28 cellular contexts compared by ENCODE assay signal in the genomic region with DNA sequence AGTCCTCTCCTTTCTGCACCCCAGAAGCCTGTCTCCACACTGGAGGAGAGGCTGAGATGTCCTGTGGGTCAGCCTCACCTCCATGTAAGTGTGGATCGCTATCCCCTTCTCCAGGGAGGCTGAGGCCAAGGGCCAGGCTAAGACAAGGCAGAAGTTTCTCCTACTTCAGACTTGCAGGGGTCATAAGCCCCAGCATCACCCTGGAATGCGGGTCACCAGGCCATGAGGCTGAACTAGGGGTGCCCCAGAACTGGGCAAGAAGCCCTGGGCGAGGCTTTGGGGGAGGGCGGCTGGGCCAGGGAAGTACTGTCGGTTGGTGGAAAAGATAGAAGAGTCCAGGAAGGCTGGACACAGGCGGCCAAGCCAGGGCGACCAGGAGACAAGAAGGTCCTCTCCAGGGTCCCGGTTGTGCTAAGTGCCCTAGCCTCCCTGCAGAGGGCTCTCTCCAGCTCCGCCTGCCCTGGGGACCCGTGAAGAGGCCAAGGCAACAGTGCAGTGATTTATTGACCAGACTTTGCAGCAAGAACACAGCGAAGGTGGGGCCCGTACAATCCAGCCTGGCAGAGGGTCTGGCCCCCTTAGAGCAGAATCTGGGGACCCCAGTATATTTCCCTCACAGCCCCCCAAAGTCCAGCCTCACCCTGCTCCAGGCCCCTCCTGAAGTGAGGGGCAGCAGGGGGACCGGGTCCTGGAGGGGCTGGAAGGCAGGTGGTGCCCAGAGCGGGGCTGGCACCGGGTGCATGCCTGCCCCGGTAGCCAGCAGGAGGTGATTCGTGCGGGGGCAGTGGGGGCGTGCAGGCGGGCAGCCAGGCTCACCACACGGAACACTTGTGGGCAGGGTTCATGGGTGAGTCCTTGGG. TPM values are rescaled to one million over a fixed set of nuclear protein-coding genes. Genes with fewer than 3 reads are reported as not detected.
DNase-seq lines count a peak whose midpoint lies in the region; ATAC-seq and TF ChIP-seq lines count a peak whose summit lies in the region.
"Had no signal": no experiment of that assay in that cellular context is flagged by ENCODE, and none has a peak within 500 bp of the region (broad histone marks: within the 10 kb centered on the region; RNA-seq: fewer than 3 reads in every experiment).

No MANE protein-coding gene starts in this region.

- peak overlapping the region; percentile 71 for H3K18ac ChIP-seq in neuronal stem cell (ENCODE audit: low read length)

- peak overlapping the region; percentile 78 for H2BK120ac ChIP-seq in neuronal stem cell (ENCODE audit: low read depth, low read length)

- no peak overlapping the region for H3K4ac ChIP-seq in neuronal stem cell (ENCODE audit: low read length)

- no peak overlapping the region for H3K4me2 ChIP-seq in neuronal stem cell (ENCODE audit: insufficient read depth, low read length, poor library complexity, severe bottlenecking)
- H3K4me2 ChIP-seq: BLaER1 treated with 17β-estradiol and CSF1 and Interleukin-3, amounts not matched to agents 10 nM and 100 nM; hepatocyte had no signal

- H2BK5ac ChIP-seq in neuronal stem cell (ENCODE audit: low read length), result peak overlapping the region; percentile 5

- H2BK15ac ChIP-seq in neuronal stem cell (ENCODE audit: low read length), result no peak overlapping the region

- no peak overlapping the region for H3K9ac ChIP-seq in neuronal stem cell (ENCODE audit: low read depth, low read length, poor library complexity)
- H3K9ac ChIP-seq: BLaER1 treated with 17β-estradiol and CSF1 and Interleukin-3, amounts not matched to agents 10 nM and 100 nM had no signal

- peak; percentile 43 for DNase-seq in activated CD8-positive, alpha-beta memory T cell treated with anti-CD3 and anti-CD28 coated beads, Interleukin-2, amount 50 U/mL, for 48 hours
- no peak for DNase-seq in activated CD8-positive, alpha-beta memory T cell treated with anti-CD3 and anti-CD28 coated beads, Interleukin-2, amount 10 ng/mL, durations not matched to agents 7 days and 5 days
- DNase-seq in CD8-positive, alpha-beta T cell, result no peak
- DNase-seq in RWPE2 (ENCODE audit: low spot score) (peak; percentile 49), neuronal stem cell (ENCODE audit: low spot score) (no peak), caudate nucleus (lab: John Stamatoyannopoulos, UW) (no peak)
- DNase-seq: ACHN; activated CD4-positive, alpha-beta T cell treated with anti-CD3 and anti-CD28 coated beads for 1 hour; activated naive CD8-positive, alpha-beta T cell treated with anti-CD3 and anti-CD28 coated beads, Interleukin-2, amount 50 U/mL, for 24 hours; effector CD4-positive, alpha-beta T cell; EL; erythroblast; foreskin fibroblast; IMR-90; NCI-H1436; NCI-H2171 treated with DMSO at 0.1 percent for 48 hours; NCI-H526 treated with DMSO at 0.1 percent for 48 hours; retina; SHP77; stimulated activated CD4-positive, alpha-beta T cell treated with anti-CD3 and anti-CD28 coated beads, Interleukin-12 subunit alpha, Interleukin-12 subunit beta, amount 100 ng/mL, for 4 hours had no signal

- no peak for ATAC-seq in activated CD8-positive, alpha-beta memory T cell treated with anti-CD3 and anti-CD28 coated beads, Interleukin-2, amount 10 ng/mL, durations not matched to agents 7 days and 5 days
- no peak for ATAC-seq in CD8-positive, alpha-beta T cell
- ATAC-seq in RWPE2 (ENCODE audit: low read depth) (no peak), GM19463 (IDR thresholded peaks at IDR 0.05; ENCODE audit: unreplicated experiment) (no peak), GM21526 (IDR thresholded peaks at IDR 0.05; ENCODE audit: low FRiP score, unreplicated experiment) (no peak)
- ATAC-seq: activated naive CD8-positive, alpha-beta T cell treated with anti-CD3 and anti-CD28 coated beads, Interleukin-2, amount 50 U/mL, for 24 hours had no signal

- CTCF ChIA-PET in activated CD8-positive, alpha-beta memory T cell treated with anti-CD3 and anti-CD28 coated beads, Interleukin-2, amount 10 ng/mL, durations not matched to agents 7 days and 5 days (lab: Charles Lee), result no interaction called here
- CTCF ChIA-PET in CD8-positive, alpha-beta T cell (lab: Charles Lee), result no interaction called here

- no peaks in the 10 kb centered on the region for H3K36me3 ChIP-seq in CD8-positive, alpha-beta T cell (ENCODE audit: insufficient read depth, low read length)
- H3K36me3 ChIP-seq in RWPE2 (ENCODE audit: low read depth) (no peaks in the 10 kb centered on the region), neuronal stem cell (replicated peaks in 1 of 2; ENCODE audit: control insufficient read depth in 2 of 2, insufficient read depth in 2 of 2, low read length in 2 of 2) (peaks cover 0 to 2% of the 10 kb centered on the region in 2 donors)
- H3K36me3 ChIP-seq: BLaER1 treated with 17β-estradiol and CSF1 and Interleukin-3, amounts not matched to agents 10 nM and 100 nM had no signal

- H3K27ac Mint-ChIP-seq in activated CD8-positive, alpha-beta memory T cell treated with anti-CD3 and anti-CD28 coated beads, Interleukin-2, amount 10 ng/mL, durations not matched to agents 7 days and 5 days, result no peak overlapping the region
- H3K27ac Mint-ChIP-seq in CD8-positive, alpha-beta T cell, result peak overlapping the region; percentile 32
- H3K27ac Mint-ChIP-seq: activated naive CD8-positive, alpha-beta T cell treated with anti-CD3 and anti-CD28 coated beads, Interleukin-2, amount 50 U/mL, for 24 hours; type B pancreatic cell had no signal

- no peaks in the 10 kb centered on the region for H3K27me3 ChIP-seq in CD8-positive, alpha-beta T cell (ENCODE audit: insufficient read depth, low read length)
- H3K27me3 ChIP-seq in RWPE2 (ENCODE audit: insufficient read depth, poor library complexity, severe bottlenecking) (peaks cover 10% of the 10 kb centered on the region), neuronal stem cell (ENCODE audit: control insufficient read depth in 3 of 3, insufficient read depth in 3 of 3, low read depth in 1 of 3, low read length in 3 of 3) (peaks cover 0 to 67% (median 9%) of the 10 kb centered on the region in 3 experiments)

- H3K4me3 ChIP-seq in CD8-positive, alpha-beta T cell (ENCODE audit: low read depth, low read length), result no peak overlapping the region
- H3K4me3 ChIP-seq in RWPE2 (ENCODE audit: severe bottlenecking) (no peak overlapping the region), neuronal stem cell (ENCODE audit: low read length in 2 of 2) (no peak overlapping the region)
- H3K4me3 ChIP-seq: BLaER1 treated with 17β-estradiol and CSF1 and Interleukin-3, amounts not matched to agents 10 nM and 100 nM; hepatocyte; lung had no signal

- POLR2A ChIA-PET in CD8-positive, alpha-beta T cell (lab: Charles Lee), result no interaction called here

- no peaks in the 10 kb centered on the region for H3K36me3 Mint-ChIP-seq in activated CD8-positive, alpha-beta memory T cell treated with anti-CD3 and anti-CD28 coated beads, Interleukin-2, amount 10 ng/mL, durations not matched to agents 7 days and 5 days
- H3K36me3 Mint-ChIP-seq in CD8-positive, alpha-beta T cell, result no peaks in the 10 kb centered on the region
- H3K36me3 Mint-ChIP-seq: type B pancreatic cell had no signal

- no peaks in the 10 kb centered on the region for H3K9me3 Mint-ChIP-seq in activated CD8-positive, alpha-beta memory T cell treated with anti-CD3 and anti-CD28 coated beads, Interleukin-2, amount 10 ng/mL, durations not matched to agents 7 days and 5 days (ENCODE audit: low read depth)
- no peaks in the 10 kb centered on the region for H3K9me3 Mint-ChIP-seq in CD8-positive, alpha-beta T cell
- H3K9me3 Mint-ChIP-seq: activated naive CD8-positive, alpha-beta T cell treated with anti-CD3 and anti-CD28 coated beads, Interleukin-2, amount 50 U/mL, for 24 hours; type B pancreatic cell had no signal

- H4K91ac ChIP-seq in neuronal stem cell (ENCODE audit: low read depth, low read length, poor library complexity), result peak overlapping the region; percentile 43

- no peaks in the 10 kb centered on the region for H3K9me3 ChIP-seq in CD8-positive, alpha-beta T cell (ENCODE audit: low read length)
- no peaks in the 10 kb centered on the region for H3K9me3 ChIP-seq in RWPE2 (ENCODE audit: severe bottlenecking)
- peaks cover 0 to 1% of the 10 kb centered on the region in 2 donors for H3K9me3 ChIP-seq in neuronal stem cell (replicated peaks in 1 of 2; ENCODE audit: control insufficient read depth in 2 of 2, insufficient read depth in 1 of 2, low read depth in 1 of 2, low read length in 2 of 2)
- H3K9me3 ChIP-seq: BLaER1 treated with 17β-estradiol and CSF1 and Interleukin-3, amounts not matched to agents 10 nM and 100 nM had no signal

- no peak for TF ChIP-seq CTCF in CD8-positive, alpha-beta T cell (IDR thresholded peaks at IDR 0.05)
- no peak for TF ChIP-seq CTCF in RWPE2 (IDR thresholded peaks at IDR 0.05; ENCODE audit: poor library complexity, severe bottlenecking)

- intact Hi-C loops in CD8-positive, alpha-beta T cell (cut with DNase I, micrococcal nuclease), result no loop called here

- no peak overlapping the region for H2AFZ ChIP-seq in neuronal stem cell (ENCODE audit: low read length)
- H2AFZ ChIP-seq: hepatocyte had no signal

- no peak overlapping the region for H3K4me3 Mint-ChIP-seq in activated CD8-positive, alpha-beta memory T cell treated with anti-CD3 and anti-CD28 coated beads, Interleukin-2, amount 10 ng/mL, durations not matched to agents 7 days and 5 days
- H3K4me3 Mint-ChIP-seq in CD8-positive, alpha-beta T cell, result no peak overlapping the region
- H3K4me3 Mint-ChIP-seq: activated naive CD8-positive, alpha-beta T cell treated with anti-CD3 and anti-CD28 coated beads, Interleukin-2, amount 50 U/mL, for 24 hours; type B pancreatic cell had no signal

- H3K23ac ChIP-seq in neuronal stem cell (ENCODE audit: low read depth, low read length, poor library complexity), result peak overlapping the region; percentile 77

- H2AK5ac ChIP-seq in neuronal stem cell (ENCODE audit: low read depth, low read length), result peak overlapping the region; percentile 37

- no peak overlapping the region for H4K8ac ChIP-seq in neuronal stem cell (ENCODE audit: low read depth, low read length)

- H3K79me1 ChIP-seq in neuronal stem cell (ENCODE audit: low read depth, low read length), result peaks cover 4% of the 10 kb centered on the region

- no peaks in the 10 kb centered on the region for H3K4me1 Mint-ChIP-seq in activated CD8-positive, alpha-beta memory T cell treated with anti-CD3 and anti-CD28 coated beads, Interleukin-2, amount 10 ng/mL, durations not matched to agents 7 days and 5 days
- no peaks in the 10 kb centered on the region for H3K4me1 Mint-ChIP-seq in CD8-positive, alpha-beta T cell (ENCODE audit: low read depth)
- H3K4me1 Mint-ChIP-seq: activated naive CD8-positive, alpha-beta T cell treated with anti-CD3 and anti-CD28 coated beads, Interleukin-2, amount 50 U/mL, for 24 hours had no signal

- H3K14ac ChIP-seq in neuronal stem cell (ENCODE audit: low read length), result peak overlapping the region; percentile 47

- H3K27ac ChIP-seq in CD8-positive, alpha-beta T cell (ENCODE audit: low read depth, low read length), result no peak overlapping the region
- H3K27ac ChIP-seq in RWPE2 (ENCODE audit: poor library complexity, severe bottlenecking) (no peak overlapping the region), neuronal stem cell (replicated peaks; ENCODE audit: low read length) (no peak overlapping the region), caudate nucleus (ENCODE audit: low read depth, low read length) (no peak overlapping the region)
- H3K27ac ChIP-seq: BLaER1 treated with 17β-estradiol and CSF1 and Interleukin-3, amounts not matched to agents 10 nM and 100 nM; hepatocyte had no signal

- no CpG with 5 or more reads among the region's 21 CpGs for WGBS in neuronal stem cell (ENCODE audit: extremely low coverage in 2 of 2, insufficient read length in 2 of 2, insufficient replicate concordance in 1 of 2), 2 donors

- H3K4me1 ChIP-seq in CD8-positive, alpha-beta T cell (ENCODE audit: insufficient read depth, low read length), result no peaks in the 10 kb centered on the region
- no peaks in the 10 kb centered on the region for H3K4me1 ChIP-seq in RWPE2 (ENCODE audit: insufficient read depth, poor library complexity, severe bottlenecking)
- H3K4me1 ChIP-seq in neuronal stem cell (ENCODE audit: control insufficient read depth in 2 of 2, insufficient read depth in 1 of 2, low read depth in 1 of 2, low read length in 2 of 2), result no peaks in the 10 kb centered on the region
- H3K4me1 ChIP-seq: BLaER1 treated with 17β-estradiol and CSF1 and Interleukin-3, amounts not matched to agents 10 nM and 100 nM had no signal

- H3K27me3 Mint-ChIP-seq in activated CD8-positive, alpha-beta memory T cell treated with anti-CD3 and anti-CD28 coated beads, Interleukin-2, amount 10 ng/mL, durations not matched to agents 7 days and 5 days, result peaks cover 13% of the 10 kb centered on the region
- H3K27me3 Mint-ChIP-seq in CD8-positive, alpha-beta T cell (ENCODE audit: low read depth), result peaks cover 5% of the 10 kb centered on the region

- H2BK12ac ChIP-seq in neuronal stem cell (ENCODE audit: low read length), result peak overlapping the region; percentile 90

RNA-seq across cellular contexts. Expression of a gene that starts 8.1 kb away (rescaled TPM):
- under 1 TPM in 1 of 2 experiments, not detected in 1; 0.21 TPM for total RNA-seq in activated CD8-positive, alpha-beta memory T cell treated with anti-CD3 and anti-CD28 coated beads, Interleukin-2, amount 10 ng/mL, durations not matched to agents 7 days and 5 days
- not detected for total RNA-seq in CD8-positive, alpha-beta T cell
- polyA plus RNA-seq in neuronal stem cell (2013, experiment 1 of 2), result 8.2 TPM
- 7.9 TPM for polyA plus RNA-seq in neuronal stem cell (2013, experiment 2 of 2)
- total RNA-seq: IMR-90 had no signal
- polyA plus RNA-seq: IMR-90 had no signal

RNA-seq across cellular contexts. Expression of a gene that starts 23.6 kb away (rescaled TPM):
- total RNA-seq in activated CD8-positive, alpha-beta memory T cell treated with anti-CD3 and anti-CD28 coated beads, Interleukin-2, amount 10 ng/mL, durations not matched to agents 7 days and 5 days, result not detected
- total RNA-seq in CD8-positive, alpha-beta T cell, result not detected
- not detected for polyA plus RNA-seq in neuronal stem cell (2013, experiment 1 of 2)
- not detected for polyA plus RNA-seq in neuronal stem cell (2013, experiment 2 of 2)
- total RNA-seq: activated CD8-positive, alpha-beta memory T cell treated with anti-CD3 and anti-CD28 coated beads for 36 hours; cerebellum; IMR-90; lung had no signal
- polyA plus RNA-seq: IMR-90, lung had no signal

RNA-seq across cellular contexts. Expression of a gene that starts 40.6 kb away (rescaled TPM):
- total RNA-seq in activated CD8-positive, alpha-beta memory T cell treated with anti-CD3 and anti-CD28 coated beads, Interleukin-2, amount 10 ng/mL, durations not matched to agents 7 days and 5 days, result not detected
- total RNA-seq in CD8-positive, alpha-beta T cell, result not detected
- polyA plus RNA-seq in neuronal stem cell (2013, experiment 1 of 2), result not detected
- polyA plus RNA-seq in neuronal stem cell (2013, experiment 2 of 2), result not detected
- total RNA-seq: activated CD8-positive, alpha-beta memory T cell treated with anti-CD3 and anti-CD28 coated beads for 36 hours; hepatocyte; IMR-90; lung had no signal
- polyA plus RNA-seq: hepatocyte, IMR-90, lung had no signal

RNA-seq across cellular contexts. Expression of a gene that starts 46.4 kb away (rescaled TPM):
- not detected for total RNA-seq in activated CD8-positive, alpha-beta memory T cell treated with anti-CD3 and anti-CD28 coated beads, Interleukin-2, amount 10 ng/mL, durations not matched to agents 7 days and 5 days
- total RNA-seq in CD8-positive, alpha-beta T cell, result not detected
- polyA plus RNA-seq in neuronal stem cell (2013, experiment 1 of 2), result 0.18 TPM
- polyA plus RNA-seq in neuronal stem cell (2013, experiment 2 of 2), result 0.14 TPM
- total RNA-seq: activated CD8-positive, alpha-beta memory T cell treated with anti-CD3 and anti-CD28 coated beads for 36 hours; hepatocyte; IMR-90; lung had no signal
- polyA plus RNA-seq: hepatocyte, IMR-90, lung had no signal

RNA-seq across cellular contexts. Expression of a gene that starts 59.9 kb away (rescaled TPM):
- not detected for total RNA-seq in activated CD8-positive, alpha-beta memory T cell treated with anti-CD3 and anti-CD28 coated beads, Interleukin-2, amount 10 ng/mL, durations not matched to agents 7 days and 5 days
- total RNA-seq in CD8-positive, alpha-beta T cell, result not detected
- polyA plus RNA-seq in neuronal stem cell (2013, experiment 1 of 2), result not detected
- not detected for polyA plus RNA-seq in neuronal stem cell (2013, experiment 2 of 2)
- total RNA-seq: activated CD8-positive, alpha-beta memory T cell treated with anti-CD3 and anti-CD28 coated beads for 36 hours; cerebellum; hepatocyte; IMR-90; lung had no signal
- polyA plus RNA-seq: hepatocyte, IMR-90, lung had no signal

Comparison
In these comparisons a context has a peak if more than half of its experiments do, and no peak if none do; other contexts are left out.
1. DNase-seq: peak in activated CD8-positive, alpha-beta memory T cell treated with anti-CD3 and anti-CD28 coated beads, Interleukin-2, amount 50 U/mL, for 48 hours (single experiment) and RWPE2 (single experiment); none in activated CD8-positive, alpha-beta memory T cell treated with anti-CD3 and anti-CD28 coated beads, Interleukin-2, amount 10 ng/mL, durations not matched to agents 7 days and 5 days (single experiment), CD8-positive, alpha-beta T cell (0 of 7), neuronal stem cell (single experiment) and caudate nucleus (0 of 61).